ENCODE assay signal across 6 cellular contexts in genomic region chr3:380801-381200, GRCh38.
"Had no signal": no experiment of that assay in that cellular context is flagged by ENCODE, and none has a peak within 500 bp of the region (broad histone marks: within the 10 kb centered on the region; RNA-seq: fewer than 3 reads in every experiment).

No MANE protein-coding gene starts in this region.

- H3K4me3 ChIP-seq: GM23338 had no signal

- H3K27ac ChIP-seq: HL-60 had no signal

- ATAC-seq: GM23338, HepG2 had no signal

- DNase-seq: H9, HCEC 1CT, KBM-7 had no signal
